ENCODE assay signal across 9 cellular contexts in genomic region chr4:141134051-141134450, GRCh38. TPM values are rescaled to one million over a fixed set of nuclear protein-coding genes. Genes with fewer than 3 reads are reported as not detected.
DNase-seq lines count a peak whose midpoint lies in the region; ATAC-seq and TF ChIP-seq lines count a peak whose summit lies in the region.
"Had no signal": no experiment of that assay in that cellular context is flagged by ENCODE, and none has a peak within 500 bp of the region (broad histone marks: within the 10 kb centered on the region; RNA-seq: fewer than 3 reads in every experiment).

No MANE protein-coding gene starts in this region.

- no peak overlapping the region for H2AK5ac ChIP-seq in H9 (ENCODE audit: insufficient read length, low read length)

- H3K36me3 ChIP-seq in BE2C: no peaks in the 10 kb centered on the region; the same call in 1 of the 2 replicates
- H3K36me3 ChIP-seq in iPS-20b (ENCODE audit: insufficient read depth, low read depth, low read length): no peaks in the 10 kb centered on the region
- H3K36me3 ChIP-seq in thyroid gland: no peaks in the 10 kb centered on the region

- peak; percentile 35; the same call in 1 of the 2 replicates for TF ChIP-seq CTCF in BE2C (IDR thresholded peaks at IDR 0.05; ENCODE audit: low read depth, low read length)
- no peak for TF ChIP-seq CTCF in H9 (conservative IDR thresholded peaks at IDR 0.05)
- TF ChIP-seq CTCF in WTC11 (IDR thresholded peaks at IDR 0.05): no peak
- no peak for TF ChIP-seq CTCF in thyroid gland (IDR thresholded peaks at IDR 0.05)

- peaks cover 4% of the 10 kb centered on the region for H3K23me2 ChIP-seq in H9 (ENCODE audit: insufficient read length, low read depth, low read length, poor library complexity, severe bottlenecking)

- WGBS in H9 (ENCODE audit: extremely low coverage, insufficient read length, low lambda C conversion rate): no CpG with 5 or more reads among the region's 5 CpGs
- WGBS in thyroid gland, 2 donors: 40 to 48% methylated on average over 5 of the region's 5 CpGs

- no peak overlapping the region for H4K91ac ChIP-seq in H9 (ENCODE audit: insufficient read length, low read depth, low read length)

- H4K20me1 ChIP-seq in H9 (ENCODE audit: control insufficient read depth, insufficient read depth, insufficient read length): no peaks in the 10 kb centered on the region

- H3K27me3 ChIP-seq in BE2C (no peaks in the 10 kb centered on the region), H9 (ENCODE audit: insufficient read depth, low read length) (no peaks in the 10 kb centered on the region; the same call in 1 of the 2 replicates), iPS-20b (ENCODE audit: insufficient read depth, low read length) (peaks cover 35% of the 10 kb centered on the region), thyroid gland (no peaks in the 10 kb centered on the region)

- H4K8ac ChIP-seq in H9 (replicated peaks; ENCODE audit: insufficient read length, low read depth, low read length): no peak overlapping the region

- H2BK15ac ChIP-seq in H9 (ENCODE audit: low read depth, low read length): no peak overlapping the region

- H4K5ac ChIP-seq in H9 (ENCODE audit: insufficient read length, low read depth, low read length): no peak overlapping the region

- H3K79me2 ChIP-seq in H9 (ENCODE audit: insufficient read depth, low read length): no peaks in the 10 kb centered on the region

- H2BK20ac ChIP-seq in H9 (ENCODE audit: low read depth, low read length, poor library complexity, severe bottlenecking): no peak overlapping the region

- H3K36me3 Mint-ChIP-seq in H9 (ENCODE audit: insufficient read depth in 1 of 3, low read depth in 3 of 3) (peaks cover 0 to 2% (median 0%) of the 10 kb centered on the region in 3 experiments; a peak in 1 of 7 replicates), WTC11 (no peaks in the 10 kb centered on the region)

- H2BK5ac ChIP-seq in H9 (ENCODE audit: insufficient read length, low read length): no peak overlapping the region

- ATAC-seq in WTC11: no peak
- ATAC-seq in GM21367 (IDR thresholded peaks at IDR 0.05; ENCODE audit: unreplicated experiment): no peak
- ATAC-seq in GM21825 (IDR thresholded peaks at IDR 0.05; ENCODE audit: unreplicated experiment): no peak
- no peak for ATAC-seq in HG03095 (IDR thresholded peaks at IDR 0.05; ENCODE audit: unreplicated experiment)

- H3K9me3 Mint-ChIP-seq in H9 (peaks cover 0 to 2% of the 10 kb centered on the region in 2 experiments; a peak in 2 of 5 replicates), WTC11 (no peaks in the 10 kb centered on the region)
- H3K9me3 Mint-ChIP-seq: central memory CD8-positive, alpha-beta T cell had no signal

- no peak for TF ChIP-seq POLR2A in thyroid gland (IDR thresholded peaks at IDR 0.05)

- no peak overlapping the region for H3T11ph ChIP-seq in H9 (ENCODE audit: low read length)

- H3K27me3 Mint-ChIP-seq in H9 (ENCODE audit: low read depth) (peaks cover 53% of the 10 kb centered on the region), WTC11 (ENCODE audit: low read depth) (peaks cover 26% of the 10 kb centered on the region)

- H3K4ac ChIP-seq in H9 (ENCODE audit: low read depth, low read length): no peak overlapping the region

- H3K4me2 ChIP-seq in H9 (ENCODE audit: insufficient read depth, insufficient read length, low read length): peak overlapping the region; percentile 80

- POLR2A ChIA-PET in WTC11 (lab: Charles Lee): interaction anchor here (0.9 kb wide), 1 partner anchor 265 kb away, joined by 3 read pairs; no protein-coding TSS in a partner anchor

- H3K4me1 ChIP-seq in BE2C: no peaks in the 10 kb centered on the region
- H3K4me1 ChIP-seq in H9 (ENCODE audit: insufficient read depth, low read length): no peaks in the 10 kb centered on the region
- peaks cover 6% of the 10 kb centered on the region; the same call in 1 of the 2 replicates for H3K4me1 ChIP-seq in iPS-20b (ENCODE audit: insufficient read depth, low read length)
- peaks cover 4 to 16% of the 10 kb centered on the region in 2 donors for H3K4me1 ChIP-seq in thyroid gland

- H3K9me3 ChIP-seq in BE2C: no peaks in the 10 kb centered on the region
- H3K9me3 ChIP-seq in H9 (ENCODE audit: control insufficient read depth, low read depth, low read length): no peaks in the 10 kb centered on the region
- H3K9me3 ChIP-seq in iPS-20b (ENCODE audit: insufficient read depth, low read depth, low read length): no peaks in the 10 kb centered on the region
- no peaks in the 10 kb centered on the region for H3K9me3 ChIP-seq in thyroid gland

- CTCF ChIA-PET in WTC11 (lab: Charles Lee): interaction anchor here (1.2 to 4.6 kb wide), 11 partner anchors 13 to 480 kb away, joined by 3 to 32 read pairs (median 7); no protein-coding TSS in a partner anchor

- H3K27ac ChIP-seq in H9 (ENCODE audit: insufficient read length, low read depth, low read length) (no peak overlapping the region), iPS-20b (ENCODE audit: low read length) (no peak overlapping the region), thyroid gland (peak overlapping the region in 1 of 3 donors; percentile 87)

- H3K23ac ChIP-seq in H9 (ENCODE audit: insufficient read length, low read depth, low read length): no peak overlapping the region

- H3K4me3 ChIP-seq in BE2C (ENCODE audit: low read depth, low read length): no peak overlapping the region
- H3K4me3 ChIP-seq in iPS-20b (ENCODE audit: low read length): peak overlapping the region; percentile 85; the same call in 1 of the 2 replicates
- H3K4me3 ChIP-seq in thyroid gland (replicated peaks in 1 of 3): no peak overlapping the region

- DNase-seq in BE2C (no peak), H9 (no peak), WTC11 (ENCODE audit: low spot score) (no peak), thyroid gland (no peak)

- H3K9ac ChIP-seq in H9 (ENCODE audit: extremely low read depth, insufficient read length, low read length) (no peak overlapping the region), iPS-20b (ENCODE audit: low read depth, low read length) (peak overlapping the region; percentile 68; the same call in 1 of the 2 replicates)

- no peaks in the 10 kb centered on the region for H3K79me1 ChIP-seq in H9 (ENCODE audit: insufficient read depth, low read depth, low read length, poor library complexity, severe bottlenecking)

- H3K4me3 Mint-ChIP-seq in H9 (peak overlapping the region; percentile 88 to 98; a peak in 2 of 5 replicates), WTC11 (peak overlapping the region; percentile 83)

- no peak overlapping the region for H2AFZ ChIP-seq in H9 (ENCODE audit: low read length)

- no peak overlapping the region for H3K56ac ChIP-seq in H9 (ENCODE audit: insufficient read length, low read depth, low read length)

- intact Hi-C loops in thyroid gland (cut with DNase I): loop anchor here (5.0 kb wide), 1 partner anchor 272 kb away; no protein-coding TSS in a partner anchor

- H3K27ac Mint-ChIP-seq in H9: no peak overlapping the region
- H3K27ac Mint-ChIP-seq in WTC11: no peak overlapping the region

- H2BK120ac ChIP-seq in H9 (ENCODE audit: low read depth, low read length, poor library complexity, severe bottlenecking): no peak overlapping the region

- no peak overlapping the region for H2BK12ac ChIP-seq in H9 (ENCODE audit: insufficient read length, low read depth, low read length)

- H3K14ac ChIP-seq in H9 (ENCODE audit: insufficient read depth, low read length): no peak overlapping the region

- no peak overlapping the region for H3K18ac ChIP-seq in H9 (ENCODE audit: insufficient read length, low read depth, low read length)

- H3K4me1 Mint-ChIP-seq in H9 (peaks cover 25% of the 10 kb centered on the region in 2 experiments), WTC11 (peaks cover 28% of the 10 kb centered on the region)

TF ChIP-seq in WTC11, 78 proteins besides CTCF, POLR2A, EP300 and RAD21:
- TF ChIP-seq EMX1 (CRISPR knock-in tag; IDR thresholded peaks at IDR 0.05) (no peak), SOX15 (CRISPR knock-in tag; IDR thresholded peaks at IDR 0.05) (no peak), USF1 (CRISPR knock-in tag; IDR thresholded peaks at IDR 0.05) (no peak), CBFB (CRISPR knock-in tag; IDR thresholded peaks at IDR 0.05; ENCODE audit: low read depth) (no peak)

RNA-seq across cellular contexts. Expression of gene RNF150, which starts 0.8 kb away (rescaled TPM):
- polyA plus RNA-seq in BE2C (2012; ENCODE audit: insufficient read depth, insufficient read length, low read depth): 17.3 TPM
- 3.7 and 4.4 TPM in 2 replicates for total RNA-seq in H9 (2021)
- total RNA-seq in WTC11 (2021): 5.9 to 7.4 TPM (median 7.0 TPM) in 3 replicates
- 10 to 100 TPM; 10.2 to 34.5 (median 24.2) TPM for total RNA-seq in thyroid gland
